ENCODE assay signal across 9 cellular contexts in genomic region chr4:158211288-158211687, GRCh38. TPM values are rescaled to one million over a fixed set of nuclear protein-coding genes. Genes with fewer than 3 reads are reported as not detected.
DNase-seq lines count a peak whose midpoint lies in the region; ATAC-seq and TF ChIP-seq lines count a peak whose summit lies in the region.
"Had no signal": no experiment of that assay in that cellular context is flagged by ENCODE, and none has a peak within 500 bp of the region (broad histone marks: within the 10 kb centered on the region; RNA-seq: fewer than 3 reads in every experiment).

No MANE protein-coding gene starts in this region.

- peak overlapping the region; percentile 68 for H3K4me3 Mint-ChIP-seq in activated T-helper 1 cell treated with anti-CD3 and anti-CD28 coated beads, Interleukin-12 subunit alpha, Interleukin-12 subunit beta, Interleukin-2, Interleukin-4 antibody, amounts not matched to agents 30 ng/mL and 10 ng/mL and 1 ng/mL, durations not matched to agents 14 hours and 24 hours and 36 hours
- peak overlapping the region in 4 of 5 donors; percentile 51 to 74 (median 66) for H3K4me3 Mint-ChIP-seq in immature natural killer cell

- peaks cover 29% of the 10 kb centered on the region for H3K27me3 Mint-ChIP-seq in activated T-helper 1 cell treated with anti-CD3 and anti-CD28 coated beads, Interleukin-12 subunit alpha, Interleukin-12 subunit beta, Interleukin-2, Interleukin-4 antibody, amounts not matched to agents 30 ng/mL and 10 ng/mL and 1 ng/mL, durations not matched to agents 14 hours and 24 hours and 36 hours (ENCODE audit: insufficient read depth)
- peaks cover 0 to 3% (median 2%) of the 10 kb centered on the region in 3 donors for H3K27me3 Mint-ChIP-seq in immature natural killer cell (ENCODE audit: low read depth in 3 of 3)

- peaks cover 15% of the 10 kb centered on the region for H3K4me1 Mint-ChIP-seq in activated T-helper 1 cell treated with anti-CD3 and anti-CD28 coated beads, Interleukin-12 subunit alpha, Interleukin-12 subunit beta, Interleukin-2, Interleukin-4 antibody, amounts not matched to agents 30 ng/mL and 10 ng/mL and 1 ng/mL, durations not matched to agents 14 hours and 24 hours and 36 hours (ENCODE audit: low read depth)
- peaks cover 17 to 26% of the 10 kb centered on the region in 2 donors for H3K4me1 Mint-ChIP-seq in immature natural killer cell

- peak in 2 of 3 experiments; percentile 39 to 59 for DNase-seq in NCI-H1417 (lab: John Stamatoyannopoulos, UW)
- no peak for DNase-seq in NCI-H1417 treated with DMSO at 0.1 percent for 48 hours (lab: John Stamatoyannopoulos, UW)
- no peak for DNase-seq in activated T-helper 1 cell treated with anti-CD3 and anti-CD28 coated beads, Interleukin-12 subunit alpha, Interleukin-12 subunit beta, Interleukin-2, Interleukin-4 antibody, amounts not matched to agents 30 ng/mL and 10 ng/mL and 1 ng/mL, durations not matched to agents 14 hours and 24 hours and 36 hours (ENCODE audit: low spot score)
- no peak for DNase-seq in immature natural killer cell
- no peak for DNase-seq in smooth muscle cell (lab: John Stamatoyannopoulos, UW; ENCODE audit: unreplicated experiment)
- no peak for DNase-seq in NCI-H1694 treated with DMSO at 0.1 percent for 48 hours (lab: John Stamatoyannopoulos, UW)
- DNase-seq in stimulated activated naive CD4-positive, alpha-beta T cell treated with Interleukin-2 at 50 U/mL for 16 hours (lab: John Stamatoyannopoulos, UW), result no peak
- DNase-seq: NCI-H1105 had no signal

- no peaks in the 10 kb centered on the region for H3K9me3 Mint-ChIP-seq in activated T-helper 1 cell treated with anti-CD3 and anti-CD28 coated beads, Interleukin-12 subunit alpha, Interleukin-12 subunit beta, Interleukin-2, Interleukin-4 antibody, amounts not matched to agents 30 ng/mL and 10 ng/mL and 1 ng/mL, durations not matched to agents 14 hours and 24 hours and 36 hours
- peaks cover 1 to 6% (median 4%) of the 10 kb centered on the region in 6 donors for H3K9me3 Mint-ChIP-seq in immature natural killer cell

- ATAC-seq in HG02870 (IDR thresholded peaks at IDR 0.05; ENCODE audit: unreplicated experiment), result no peak

- no peaks in the 10 kb centered on the region for H3K36me3 ChIP-seq in smooth muscle cell (ENCODE audit: low read depth)

- H3K9ac ChIP-seq in smooth muscle cell (ENCODE audit: low read depth), result no peak overlapping the region

- no peaks in the 10 kb centered on the region for H3K79me2 ChIP-seq in smooth muscle cell (ENCODE audit: low read depth)

- H3K4me3 ChIP-seq in smooth muscle cell, result peak overlapping the region; percentile 66

- no peaks in the 10 kb centered on the region for H3K27me3 ChIP-seq in smooth muscle cell (ENCODE audit: low read depth)

- peak overlapping the region; percentile 95 for H2AFZ ChIP-seq in smooth muscle cell (ENCODE audit: low read depth)

- H3K36me3 Mint-ChIP-seq in activated T-helper 1 cell treated with anti-CD3 and anti-CD28 coated beads, Interleukin-12 subunit alpha, Interleukin-12 subunit beta, Interleukin-2, Interleukin-4 antibody, amounts not matched to agents 30 ng/mL and 10 ng/mL and 1 ng/mL, durations not matched to agents 14 hours and 24 hours and 36 hours (ENCODE audit: low read depth), result no peaks in the 10 kb centered on the region
- H3K36me3 Mint-ChIP-seq in immature natural killer cell, result no peaks in the 10 kb centered on the region

- peaks cover 8% of the 10 kb centered on the region for H3K4me1 ChIP-seq in smooth muscle cell (ENCODE audit: low read depth)

- H3F3A ChIP-seq in smooth muscle cell (ENCODE audit: low read depth), result no peaks in the 10 kb centered on the region

- TF ChIP-seq CTCF in smooth muscle cell (IDR thresholded peaks at IDR 0.05; ENCODE audit: borderline replicate concordance, insufficient read depth, poor library complexity, severe bottlenecking), result no peak

- peak overlapping the region; percentile 89 for H3K4me2 ChIP-seq in smooth muscle cell

- no peaks in the 10 kb centered on the region for H4K20me1 ChIP-seq in smooth muscle cell (ENCODE audit: low read depth)

- intact Hi-C loops in activated T-helper 1 cell treated with anti-CD3 and anti-CD28 coated beads, Interleukin-12 subunit alpha, Interleukin-12 subunit beta, Interleukin-2, Interleukin-4 antibody, amounts not matched to agents 30 ng/mL and 10 ng/mL and 1 ng/mL, durations not matched to agents 14 hours and 24 hours and 36 hours (cut with micrococcal nuclease), result no loop called here

- H3K27ac ChIP-seq in smooth muscle cell (ENCODE audit: low read depth), result peak overlapping the region; percentile 73

- H3K9me3 ChIP-seq in smooth muscle cell (replicated peaks; ENCODE audit: low read depth), result no peaks in the 10 kb centered on the region

- H3K27ac Mint-ChIP-seq in activated T-helper 1 cell treated with anti-CD3 and anti-CD28 coated beads, Interleukin-12 subunit alpha, Interleukin-12 subunit beta, Interleukin-2, Interleukin-4 antibody, amounts not matched to agents 30 ng/mL and 10 ng/mL and 1 ng/mL, durations not matched to agents 14 hours and 24 hours and 36 hours, result no peak overlapping the region
- no peak overlapping the region for H3K27ac Mint-ChIP-seq in immature natural killer cell

RNA-seq across cellular contexts. Expression of gene TMEM144, which starts 1.0 kb away (rescaled TPM):
- total RNA-seq in activated T-helper 1 cell treated with anti-CD3 and anti-CD28 coated beads, Interleukin-12 subunit alpha, Interleukin-12 subunit beta, Interleukin-2, Interleukin-4 antibody, amounts not matched to agents 30 ng/mL and 10 ng/mL and 1 ng/mL, durations not matched to agents 14 hours and 24 hours and 36 hours, result not detected in 2 replicates
- polyA plus RNA-seq in immature natural killer cell, result under 1 TPM in 2 of 3 donors, not detected in 1; 0.36 TPM
- 4.4 and 13.8 TPM in 2 replicates for total RNA-seq in smooth muscle cell
- 0.48 and 2.7 TPM in 2 replicates for polyA plus RNA-seq in smooth muscle cell

RNA-seq across cellular contexts. Expression of gene GASK1B, which starts 38.5 kb away (rescaled TPM):
- total RNA-seq in activated T-helper 1 cell treated with anti-CD3 and anti-CD28 coated beads, Interleukin-12 subunit alpha, Interleukin-12 subunit beta, Interleukin-2, Interleukin-4 antibody, amounts not matched to agents 30 ng/mL and 10 ng/mL and 1 ng/mL, durations not matched to agents 14 hours and 24 hours and 36 hours, result not detected in 2 replicates
- polyA plus RNA-seq in immature natural killer cell (under 1 TPM in 2 of 3 donors, not detected in 1; 0.36 to 0.54 TPM), smooth muscle cell (12.9 and 22.4 TPM in 2 replicates)
- total RNA-seq in smooth muscle cell, result 62.2 and 79.4 TPM in 2 replicates

Comparison
In these comparisons a context has a peak if more than half of its experiments do, and no peak if none do; other contexts are left out.
1. DNase-seq: peak in NCI-H1417 (2 of 3); none in NCI-H1417 treated with DMSO at 0.1 percent for 48 hours (single experiment), activated T-helper 1 cell treated with anti-CD3 and anti-CD28 coated beads, Interleukin-12 subunit alpha, Interleukin-12 subunit beta, Interleukin-2, Interleukin-4 antibody, amounts not matched to agents 30 ng/mL and 10 ng/mL and 1 ng/mL, durations not matched to agents 14 hours and 24 hours and 36 hours (single experiment), immature natural killer cell (0 of 3), smooth muscle cell (single experiment), NCI-H1694 treated with DMSO at 0.1 percent for 48 hours (single experiment) and stimulated activated naive CD4-positive, alpha-beta T cell treated with Interleukin-2 at 50 U/mL for 16 hours (single experiment).
2. RNA of gene GASK1B, which starts 38.5 kb away (total RNA-seq): 62.2 to 79.4 TPM in smooth muscle cell; not detected in activated T-helper 1 cell treated with anti-CD3 and anti-CD28 coated beads, Interleukin-12 subunit alpha, Interleukin-12 subunit beta, Interleukin-2, Interleukin-4 antibody, amounts not matched to agents 30 ng/mL and 10 ng/mL and 1 ng/mL, durations not matched to agents 14 hours and 24 hours and 36 hours; every median in the first group is over 10 times any median in the second.